In genomic region chr4:10045481-10045880, GRCh38 we compare ENCODE assay signal across 17 cellular contexts. TPM values are rescaled to one million over a fixed set of nuclear protein-coding genes. Genes with fewer than 3 reads are reported as not detected.
DNase-seq lines count a peak whose midpoint lies in the region; TF ChIP-seq lines count a peak whose summit lies in the region.
"Had no signal": no experiment of that assay in that cellular context is flagged by ENCODE, and none has a peak within 500 bp of the region (broad histone marks: within the 10 kb centered on the region; RNA-seq: fewer than 3 reads in every experiment).

No MANE protein-coding gene starts in this region.

- no peak overlapping the region for H3K4me2 ChIP-seq in PC-9

- peak overlapping the region; percentile 59 for H3K27ac ChIP-seq in PC-9
- H3K27ac ChIP-seq: brain microvascular endothelial cell, upper lobe of left lung had no signal

- no peaks in the 10 kb centered on the region for H3K9me2 ChIP-seq in PC-9 (ENCODE audit: insufficient read depth)

- H3K9me3 ChIP-seq in PC-9 (ENCODE audit: insufficient read depth, low read depth) (no peaks in the 10 kb centered on the region), MG63 (no peaks in the 10 kb centered on the region)
- H3K9me3 ChIP-seq: upper lobe of left lung had no signal

- peaks cover 27% of the 10 kb centered on the region for H3K4me1 ChIP-seq in PC-9 (replicated peaks; ENCODE audit: insufficient read depth)

- POLR2A ChIA-PET in PC-9 (lab: Charles Lee; ENCODE audit: unreplicated experiment), result no interaction called here

- H3K36me3 ChIP-seq in PC-9 (ENCODE audit: low read depth) (no peaks in the 10 kb centered on the region), MG63 (no peaks in the 10 kb centered on the region)
- H3K36me3 ChIP-seq: brain microvascular endothelial cell, upper lobe of left lung had no signal

- H2AFZ ChIP-seq in PC-9, result no peak overlapping the region

- DNase-seq in EH (ENCODE audit: low read depth), result peak; percentile 83
- peak in 1 of 2 experiments; percentile 92 for DNase-seq in PC-9
- peak; percentile 37 for DNase-seq in fibroblast of mammary gland (ENCODE audit: low read depth)
- peak; percentile 99 for DNase-seq in renal cortical epithelial cell (ENCODE audit: low read depth)
- DNase-seq in MG63, result no peak
- DNase-seq in hepatic stellate cell (ENCODE audit: low spot score), result no peak
- DNase-seq in stimulated activated CD4-positive, alpha-beta T cell treated with anti-CD3 and anti-CD28 coated beads, Interleukin-4, amount 100 ng/mL, for 4 hours, result no peak
- DNase-seq: activated CD8-positive, alpha-beta memory T cell treated with anti-CD3 and anti-CD28 coated beads, Interleukin-2, amount 50 U/mL, for 48 hours; activated naive CD4-positive, alpha-beta T cell; brain microvascular endothelial cell; C1 segment of cervical spinal cord; effector CD4-positive, alpha-beta T cell; NCI-H2081 treated with DMSO at 0.1 percent for 48 hours; nucleus accumbens; Right ventricle myocardium superior; stimulated activated naive B cell treated with anti-CD40 and anti-IgM and Interleukin-4, amounts not matched to agents 10 μg/mL and 1 μg/mL and 100 μg/mL, for 72 hours; upper lobe of left lung had no signal

- no TSS peak for BruUV-seq in PC-9 (replicated peaks; lab: Mats Ljungman, UMichigan)

- intact Hi-C loops in PC-9 (cut with micrococcal nuclease; ENCODE audit: unreplicated experiment), result no loop called here

- CTCF ChIA-PET in PC-9 (lab: Charles Lee), result no interaction called here

- TF ChIP-seq CTCF in PC-9 (conservative IDR thresholded peaks at IDR 0.05), result no peak
- no peak for TF ChIP-seq CTCF in fibroblast of mammary gland (conservative IDR thresholded peaks at IDR 0.05; ENCODE audit: control insufficient read depth, insufficient read depth, low read depth, low read length)

- no peaks in the 10 kb centered on the region for H3K79me2 ChIP-seq in PC-9 (ENCODE audit: low read depth)

- no peaks in the 10 kb centered on the region for H3K27me3 ChIP-seq in PC-9 (ENCODE audit: insufficient read depth, low read depth)
- H3K27me3 ChIP-seq in MG63, result no peaks in the 10 kb centered on the region
- H3K27me3 ChIP-seq: brain microvascular endothelial cell, upper lobe of left lung had no signal

- H3K4me3 ChIP-seq in PC-9 (no peak overlapping the region), fibroblast of mammary gland (ENCODE audit: control insufficient read depth, low read depth, low read length) (no peak overlapping the region), MG63 (no peak overlapping the region)
- H3K4me3 ChIP-seq: upper lobe of left lung had no signal

- H3F3A ChIP-seq in PC-9 (ENCODE audit: insufficient read depth, low read depth), result peaks cover 17% of the 10 kb centered on the region

- no peaks in the 10 kb centered on the region for H4K20me1 ChIP-seq in PC-9 (ENCODE audit: insufficient read depth)

RNA-seq across cellular contexts. Expression of gene SLC2A9, which starts 24.2 kb away (rescaled TPM):
- 0.28 and 1.1 TPM in 2 replicates for total RNA-seq in PC-9 (2021)
- total RNA-seq in renal cortical epithelial cell, result 30.4 and 37.8 TPM in 2 replicates
- not detected in 2 replicates for total RNA-seq in MG63 (2014; rRNA removed; shearing (Covaris generic); ENCODE audit: low replicate concordance)

Comparison
In these comparisons a context has a peak if more than half of its experiments do, and no peak if none do; other contexts are left out.
1. DNase-seq: peak in EH (single experiment), fibroblast of mammary gland (single experiment) and renal cortical epithelial cell (single experiment); none in MG63 (single experiment), hepatic stellate cell (single experiment) and stimulated activated CD4-positive, alpha-beta T cell treated with anti-CD3 and anti-CD28 coated beads, Interleukin-4, amount 100 ng/mL, for 4 hours (0 of 2).
2. RNA of gene SLC2A9, which starts 24.2 kb away (total RNA-seq): 30.4 to 37.8 TPM in renal cortical epithelial cell; 0.28 to 1.1 TPM in PC-9 and not detected in MG63; every median in the first group is over 10 times any median in the second.